8 cellular contexts compared by ENCODE assay signal in the genomic region with DNA sequence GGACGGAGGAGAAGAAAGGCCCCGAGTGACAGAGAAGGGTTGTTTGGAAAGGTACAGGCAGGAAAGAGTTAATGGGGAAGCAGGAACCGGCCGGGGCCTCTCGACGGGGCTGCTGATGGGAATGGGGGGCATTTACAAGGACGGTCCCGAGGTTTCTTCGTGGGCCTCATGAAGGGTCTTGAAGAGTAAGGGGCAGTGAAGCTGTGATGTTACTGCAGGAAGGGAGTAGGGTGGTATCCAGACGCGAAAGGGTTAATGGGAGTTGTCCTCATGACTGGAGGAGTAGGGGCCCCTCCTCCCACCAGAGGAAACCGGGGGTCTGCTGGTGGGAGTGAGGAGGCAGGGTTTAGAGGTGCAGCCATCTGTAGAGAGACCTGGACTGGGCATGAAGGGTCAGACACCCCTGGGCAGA. TPM values are rescaled to one million over a fixed set of nuclear protein-coding genes. Genes with fewer than 3 reads are reported as not detected.
DNase-seq lines count a peak whose midpoint lies in the region; ATAC-seq, FAIRE-seq and TF ChIP-seq lines count a peak whose summit lies in the region.

No MANE protein-coding gene starts in this region.

- ATAC-seq in GM21528 (IDR thresholded peaks at IDR 0.05; ENCODE audit: low FRiP score, unreplicated experiment) = no peak

- no peaks in the 10 kb centered on the region for H3K79me2 ChIP-seq in mesendoderm (ENCODE audit: control insufficient read depth, insufficient read depth, low read length)

- peak overlapping the region; percentile 89 for H3K56ac ChIP-seq in mesendoderm (ENCODE audit: low read length)

- peaks cover 16% of the 10 kb centered on the region for H3K4me1 Mint-ChIP-seq in activated naive CD4-positive, alpha-beta T cell treated with anti-CD3 and anti-CD28 coated beads for 36 hours (ENCODE audit: low read depth)

- no peaks in the 10 kb centered on the region for H3K27me3 ChIP-seq in mesendoderm (ENCODE audit: insufficient read depth, low read length, poor library complexity)
- H3K27me3 ChIP-seq in vagina = no peaks in the 10 kb centered on the region

- FAIRE-seq in urothelium cell line (lab: Jason Lieb, UNC) = no peak

- peak overlapping the region; percentile 92 for H3K4me3 ChIP-seq in cardiac fibroblast (replicated peaks in 1 of 2; ENCODE audit: low read depth in 2 of 2, low read length in 2 of 2)
- peak overlapping the region; percentile 75 for H3K4me3 ChIP-seq in mesendoderm (ENCODE audit: low read length)
- peak overlapping the region; percentile 87 to 97 for H3K4me3 ChIP-seq in vagina

- H3K9me3 Mint-ChIP-seq in activated naive CD4-positive, alpha-beta T cell treated with anti-CD3 and anti-CD28 coated beads for 36 hours = no peaks in the 10 kb centered on the region

- peaks cover under 1% of the 10 kb centered on the region for H3K4me1 ChIP-seq in mesendoderm (ENCODE audit: control insufficient read depth, low read depth, low read length)
- H3K4me1 ChIP-seq in vagina = peaks cover 40% of the 10 kb centered on the region

- no peak for DNase-seq in activated naive CD4-positive, alpha-beta T cell treated with anti-CD3 and anti-CD28 coated beads for 36 hours
- no peak for DNase-seq in activated naive CD4-positive, alpha-beta T cell (lab: John Stamatoyannopoulos, UW)
- DNase-seq in cardiac fibroblast (ENCODE audit: low read depth in 2 of 2) (peak in 1 of 2 donors; percentile 38), mesendoderm (no peak), vagina (ENCODE audit: extremely low spot score in 2 of 2) (no peak), urothelium cell line (ENCODE audit: low spot score) (no peak), middle frontal gyrus (ENCODE audit: extremely low spot score, low spot score) (no peak)

- no peak overlapping the region for H2BK120ac ChIP-seq in mesendoderm (ENCODE audit: low read depth, low read length)

- H4K8ac ChIP-seq in mesendoderm (ENCODE audit: low read depth, low read length) = no peak overlapping the region

- no peak overlapping the region for H3K4ac ChIP-seq in mesendoderm (ENCODE audit: low read depth, low read length)

- intact Hi-C loops in activated naive CD4-positive, alpha-beta T cell treated with anti-CD3 and anti-CD28 coated beads for 36 hours (cut with micrococcal nuclease) = loop anchor here (1.0 to 2.0 kb wide), 4 partner anchors 39 to 69 kb away; a partner anchor contains a TSS
- intact Hi-C loops in vagina (cut with DNase I) = no loop called here

- CTCF ChIA-PET in activated naive CD4-positive, alpha-beta T cell treated with anti-CD3 and anti-CD28 coated beads for 36 hours (lab: Charles Lee) = interaction anchor here (0.9 to 3.1 kb wide), 2 partner anchors 8 to 21 kb away, joined by 3 to 12 read pairs; no protein-coding TSS in a partner anchor

- H2BK5ac ChIP-seq in mesendoderm (ENCODE audit: low read length) = no peak overlapping the region

- H2BK15ac ChIP-seq in mesendoderm (replicated peaks; ENCODE audit: low read depth) = no peak overlapping the region

- peak overlapping the region; percentile 41 for H3K18ac ChIP-seq in mesendoderm (ENCODE audit: low read length)

- H3K79me1 ChIP-seq in mesendoderm (ENCODE audit: low read length) = no peaks in the 10 kb centered on the region

- no peaks in the 10 kb centered on the region for H3K27me3 Mint-ChIP-seq in activated naive CD4-positive, alpha-beta T cell treated with anti-CD3 and anti-CD28 coated beads for 36 hours (ENCODE audit: low read depth)

- H3K36me3 Mint-ChIP-seq in activated naive CD4-positive, alpha-beta T cell treated with anti-CD3 and anti-CD28 coated beads for 36 hours (ENCODE audit: low read depth) = no peaks in the 10 kb centered on the region

- H3K9ac ChIP-seq in mesendoderm (ENCODE audit: low read length) = peak overlapping the region; percentile 77

- H3K4me3 Mint-ChIP-seq in activated naive CD4-positive, alpha-beta T cell treated with anti-CD3 and anti-CD28 coated beads for 36 hours = peak overlapping the region; percentile 82

- TF ChIP-seq CTCF in cardiac fibroblast (IDR thresholded peaks at IDR 0.05; ENCODE audit: low read depth, low read length) = no peak
- no peak for TF ChIP-seq CTCF in vagina (IDR thresholded peaks at IDR 0.05)

- no peaks in the 10 kb centered on the region for H3K9me3 ChIP-seq in vagina

- no peak overlapping the region for H3K23ac ChIP-seq in mesendoderm (ENCODE audit: low read length)

- no CpG with 5 or more reads among the region's 12 CpGs for WGBS in mesendoderm (ENCODE audit: extremely low coverage, insufficient coverage, low lambda C conversion rate)

- H4K5ac ChIP-seq in mesendoderm (ENCODE audit: low read length) = no peak overlapping the region

- peak overlapping the region; percentile 55 for H3K27ac Mint-ChIP-seq in activated naive CD4-positive, alpha-beta T cell treated with anti-CD3 and anti-CD28 coated beads for 36 hours

- H2AK5ac ChIP-seq in mesendoderm (ENCODE audit: low read length) = no peak overlapping the region

- H3K27ac ChIP-seq in mesendoderm (ENCODE audit: low read depth, low read length) (no peak overlapping the region), vagina (peak overlapping the region; percentile 84)

- H3K4me2 ChIP-seq in mesendoderm (ENCODE audit: low read length) = peak overlapping the region; percentile 69

- no peak for TF ChIP-seq POLR2A in vagina (IDR thresholded peaks at IDR 0.05)

- H3K36me3 ChIP-seq in mesendoderm (ENCODE audit: control insufficient read depth, insufficient read depth, low read length) (no peaks in the 10 kb centered on the region), vagina (no peaks in the 10 kb centered on the region)

RNA-seq across cellular contexts. Expression of a gene that starts 0.5 kb away (rescaled TPM):
- 10 to 100 TPM; 10.5 to 11.1 TPM for total RNA-seq in activated naive CD4-positive, alpha-beta T cell treated with anti-CD3 and anti-CD28 coated beads for 36 hours
- 10.1 TPM for polyA plus RNA-seq in mesendoderm (2013, experiment 1 of 2)
- polyA plus RNA-seq in mesendoderm (2013, experiment 2 of 2) = 11.8 TPM
- total RNA-seq in vagina = 44.4 TPM

RNA-seq across cellular contexts. Expression of a gene that starts 34.3 kb away (rescaled TPM):
- 1 to 10 TPM; 1.1 to 1.3 TPM for total RNA-seq in activated naive CD4-positive, alpha-beta T cell treated with anti-CD3 and anti-CD28 coated beads for 36 hours
- polyA plus RNA-seq in mesendoderm (2013, experiment 1 of 2) = 1.2 TPM
- 1.1 TPM for polyA plus RNA-seq in mesendoderm (2013, experiment 2 of 2)
- total RNA-seq in vagina = 4.4 TPM

RNA-seq across cellular contexts. Expression of a gene that starts 39.7 kb away (rescaled TPM):
- 10 to 100 TPM; 17.9 to 19.3 TPM for total RNA-seq in activated naive CD4-positive, alpha-beta T cell treated with anti-CD3 and anti-CD28 coated beads for 36 hours
- polyA plus RNA-seq in mesendoderm (2013, experiment 1 of 2) = 13.0 TPM
- polyA plus RNA-seq in mesendoderm (2013, experiment 2 of 2) = 13.2 TPM
- total RNA-seq in vagina = 50.8 TPM

RNA-seq across cellular contexts. Expression of a gene that starts 54.8 kb away (rescaled TPM):
- 10 to 100 TPM; 67.7 TPM for total RNA-seq in activated naive CD4-positive, alpha-beta T cell treated with anti-CD3 and anti-CD28 coated beads for 36 hours
- polyA plus RNA-seq in mesendoderm (2013, experiment 1 of 2) = 2.9 TPM
- 2.9 TPM for polyA plus RNA-seq in mesendoderm (2013, experiment 2 of 2)
- total RNA-seq in vagina = 37.6 TPM
